In the genomic region with DNA sequence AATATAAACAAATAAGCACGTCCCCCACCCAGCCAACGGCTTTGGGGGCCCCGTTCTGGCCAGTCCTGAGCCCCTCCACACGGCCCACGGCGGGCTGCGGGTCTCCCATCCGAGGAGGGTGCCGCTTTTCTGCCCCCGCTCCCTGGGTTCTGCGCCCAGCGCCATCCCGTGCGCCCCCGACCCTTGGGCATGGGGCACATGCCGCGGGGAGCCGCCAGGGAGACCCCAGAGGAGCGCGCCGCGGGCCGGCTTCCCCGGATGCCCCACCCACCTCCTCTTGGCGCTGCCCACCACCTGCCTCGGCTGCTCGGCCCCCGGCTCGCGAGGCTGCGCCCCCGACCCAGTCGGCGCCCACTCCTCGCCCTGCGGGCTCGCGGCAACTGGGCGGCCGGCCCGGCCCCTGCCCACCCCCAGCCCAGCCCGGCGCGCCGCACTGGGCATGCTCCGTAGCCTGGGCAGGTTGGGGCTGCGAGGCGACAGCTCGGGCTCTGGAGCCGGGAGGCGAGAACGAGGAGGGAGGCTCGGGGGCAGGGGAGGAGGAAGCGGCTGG, we compare ENCODE assay signal across 1 cellular context.
TF ChIP-seq lines count a peak whose summit lies in the region.

No MANE protein-coding gene starts in this region.

TF ChIP-seq in IMR-90, 13 proteins besides CTCF, POLR2A, EP300 and RAD21:
- TF ChIP-seq, protein P1, sequence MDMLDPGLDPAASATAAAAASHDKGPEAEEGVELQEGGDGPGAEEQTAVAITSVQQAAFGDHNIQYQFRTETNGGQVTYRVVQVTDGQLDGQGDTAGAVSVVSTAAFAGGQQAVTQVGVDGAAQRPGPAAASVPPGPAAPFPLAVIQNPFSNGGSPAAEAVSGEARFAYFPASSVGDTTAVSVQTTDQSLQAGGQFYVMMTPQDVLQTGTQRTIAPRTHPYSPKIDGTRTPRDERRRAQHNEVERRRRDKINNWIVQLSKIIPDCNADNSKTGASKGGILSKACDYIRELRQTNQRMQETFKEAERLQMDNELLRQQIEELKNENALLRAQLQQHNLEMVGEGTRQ (IDR thresholded peaks at IDR 0.05; ENCODE audit: low read depth, low read length): no peak
- TF ChIP-seq CHD1 (IDR thresholded peaks at IDR 0.05; ENCODE audit: low read depth, low read length): no peak
- TF ChIP-seq FOS (IDR thresholded peaks at IDR 0.05; ENCODE audit: low read depth, low read length): no peak
- peak; percentile 65; the same call in 1 of the 2 replicates for TF ChIP-seq MAZ (IDR thresholded peaks at IDR 0.05; ENCODE audit: borderline replicate concordance, low read depth, low read length)
- TF ChIP-seq NFE2L2 (IDR thresholded peaks at IDR 0.05; ENCODE audit: low read depth, low read length): no peak
- TF ChIP-seq MXI1 (IDR thresholded peaks at IDR 0.05; ENCODE audit: borderline replicate concordance, low read depth, low read length): peak; percentile 16; the same call in 1 of the 2 replicates
TF ChIP-seq in IMR-90: peak in this region for 2.
